ENCODE assay signal across 3 cellular contexts in genomic region chr15:23118208-23118607, GRCh38.
TF ChIP-seq lines count a peak whose summit lies in the region.

No MANE protein-coding gene starts in this region.

TF ChIP-seq in HepG2, 621 proteins besides CTCF, POLR2A, EP300 and RAD21:
- TF ChIP-seq ZFP1 (CRISPR knock-in tag; IDR thresholded peaks at IDR 0.05), result no peak
- TF ChIP-seq CEBPB (IDR thresholded peaks at IDR 0.05; ENCODE audit: borderline replicate concordance, low read depth, low read length), result peak; percentile 8; the same call in 1 of the 2 replicates
- TF ChIP-seq ZNF333 (CRISPR knock-in tag; IDR thresholded peaks at IDR 0.05; ENCODE audit: borderline replicate concordance), result no peak
- peak; percentile 81 for TF ChIP-seq ATF7 (IDR thresholded peaks at IDR 0.05)
- TF ChIP-seq ATF7 (CRISPR knock-in tag; IDR thresholded peaks at IDR 0.05), result no peak

TF ChIP-seq in IMR-90, 13 proteins besides CTCF, POLR2A, EP300 and RAD21:
- TF ChIP-seq MAFK (IDR thresholded peaks at IDR 0.05; ENCODE audit: low read depth, low read length) (no peak), CEBPB (IDR thresholded peaks at IDR 0.05; ENCODE audit: low read depth, low read length) (peak; percentile 52; the same call in 1 of the 2 replicates)

TF ChIP-seq in K562, 482 proteins besides CTCF, POLR2A, EP300 and RAD21:
- TF ChIP-seq CEBPB (tag; IDR thresholded peaks at IDR 0.05) (0 out of 2 replicates have a peak, but pooled peaks have one; percentile 16), SAFB (IDR thresholded peaks at IDR 0.05; ENCODE audit: borderline replicate concordance, low read depth, low read length) (no peak), CEBPG (CRISPR knock-in tag; IDR thresholded peaks at IDR 0.05) (no peak), CEBPG (tag; conservative IDR thresholded peaks at IDR 0.05 in 1 of 2, IDR thresholded peaks at IDR 0.05 in 1 of 2) (peak in 1 of 2 experiments; percentile 79; a peak in 3 of 4 replicates)
